Comparison of ENCODE assay signal across 15 cellular contexts in genomic region chr18:54852780-54853675, GRCh38. TPM values are rescaled to one million over a fixed set of nuclear protein-coding genes. Genes with fewer than 3 reads are reported as not detected.
DNase-seq lines count a peak whose midpoint lies in the region; ATAC-seq lines count a peak whose summit lies in the region.
"Had no signal": no experiment of that assay in that cellular context is flagged by ENCODE, and none has a peak within 500 bp of the region (broad histone marks: within the 10 kb centered on the region; RNA-seq: fewer than 3 reads in every experiment).

No MANE protein-coding gene starts in this region.

- H3K4me1 Mint-ChIP-seq in activated naive CD8-positive, alpha-beta T cell treated with anti-CD3 and anti-CD28 coated beads, Interleukin-2, amount 10 ng/mL, durations not matched to agents 7 days and 5 days, result peaks cover 5% of the 10 kb centered on the region
- peaks cover 6% of the 10 kb centered on the region for H3K4me1 Mint-ChIP-seq in activated naive CD8-positive, alpha-beta T cell treated with anti-CD3 and anti-CD28 coated beads for 36 hours
- H3K4me1 Mint-ChIP-seq: activated B cell treated with CpG ODN at 0.5 μM for 24 hours had no signal

- no peaks in the 10 kb centered on the region for H3K27me3 ChIP-seq in skeletal muscle satellite cell (ENCODE audit: control insufficient read depth, insufficient read depth, low read length)
- H3K27me3 ChIP-seq: upper lobe of left lung had no signal

- no peak for ATAC-seq in activated naive CD8-positive, alpha-beta T cell treated with anti-CD3 and anti-CD28 coated beads, Interleukin-2, amount 10 ng/mL, durations not matched to agents 7 days and 5 days (ENCODE audit: low read depth)
- ATAC-seq in HG03571 (IDR thresholded peaks at IDR 0.05; ENCODE audit: unreplicated experiment), result no peak
- no peak for ATAC-seq in HG02759 (IDR thresholded peaks at IDR 0.05; ENCODE audit: unreplicated experiment)

- H3K9me3 Mint-ChIP-seq in activated naive CD8-positive, alpha-beta T cell treated with anti-CD3 and anti-CD28 coated beads, Interleukin-2, amount 10 ng/mL, durations not matched to agents 7 days and 5 days, result peaks cover 1% of the 10 kb centered on the region
- H3K9me3 Mint-ChIP-seq in activated naive CD8-positive, alpha-beta T cell treated with anti-CD3 and anti-CD28 coated beads for 36 hours, result no peaks in the 10 kb centered on the region
- H3K9me3 Mint-ChIP-seq: activated B cell treated with CpG ODN at 0.5 μM for 24 hours had no signal

- no peaks in the 10 kb centered on the region for H3K36me3 Mint-ChIP-seq in activated naive CD8-positive, alpha-beta T cell treated with anti-CD3 and anti-CD28 coated beads, Interleukin-2, amount 10 ng/mL, durations not matched to agents 7 days and 5 days
- no peaks in the 10 kb centered on the region for H3K36me3 Mint-ChIP-seq in activated naive CD8-positive, alpha-beta T cell treated with anti-CD3 and anti-CD28 coated beads for 36 hours

- no peak overlapping the region for H3K27ac Mint-ChIP-seq in activated naive CD8-positive, alpha-beta T cell treated with anti-CD3 and anti-CD28 coated beads, Interleukin-2, amount 10 ng/mL, durations not matched to agents 7 days and 5 days
- no peak overlapping the region for H3K27ac Mint-ChIP-seq in activated naive CD8-positive, alpha-beta T cell treated with anti-CD3 and anti-CD28 coated beads for 36 hours
- H3K27ac Mint-ChIP-seq: activated B cell treated with CpG ODN at 0.5 μM for 24 hours had no signal

- no peak overlapping the region for H3K4me3 ChIP-seq in skeletal muscle satellite cell (ENCODE audit: low read length)
- H3K4me3 ChIP-seq: upper lobe of left lung had no signal

- no peak overlapping the region for H3K9ac ChIP-seq in skeletal muscle satellite cell (ENCODE audit: low read depth, low read length)

- no peaks in the 10 kb centered on the region for H3K9me3 ChIP-seq in skeletal muscle satellite cell (replicated peaks; ENCODE audit: low read length)
- H3K9me3 ChIP-seq: upper lobe of left lung had no signal

- POLR2A ChIA-PET in activated naive CD8-positive, alpha-beta T cell treated with anti-CD3 and anti-CD28 coated beads, Interleukin-2, amount 10 ng/mL, durations not matched to agents 7 days and 5 days (lab: Charles Lee), result no interaction called here

- H3K4me3 Mint-ChIP-seq in activated naive CD8-positive, alpha-beta T cell treated with anti-CD3 and anti-CD28 coated beads, Interleukin-2, amount 10 ng/mL, durations not matched to agents 7 days and 5 days, result peak overlapping the region; percentile 7
- H3K4me3 Mint-ChIP-seq in activated naive CD8-positive, alpha-beta T cell treated with anti-CD3 and anti-CD28 coated beads for 36 hours, result no peak overlapping the region
- H3K4me3 Mint-ChIP-seq: activated B cell treated with CpG ODN at 0.5 μM for 24 hours had no signal

- no peak for DNase-seq in activated naive CD8-positive, alpha-beta T cell treated with anti-CD3 and anti-CD28 coated beads, Interleukin-2, amount 10 ng/mL, durations not matched to agents 7 days and 5 days
- DNase-seq in activated naive CD8-positive, alpha-beta T cell treated with anti-CD3 and anti-CD28 coated beads for 36 hours, result no peak
- DNase-seq in NOMO-1 treated with dmso at 0.1 percent for 144 hours (lab: John Stamatoyannopoulos, UW; ENCODE audit: unreplicated experiment) (peak; percentile 30), astrocyte of the hippocampus (ENCODE audit: low read depth, low spot score) (peak; percentile 3)
- DNase-seq in activated CD4-positive, CD25-positive, alpha-beta regulatory T cell treated with anti-CD3 and anti-CD28 coated beads, Interleukin-2, amount 50 U/mL, for 72 hours, result no peak
- DNase-seq: activated B cell treated with CpG ODN at 0.5 μM for 24 hours; glutamatergic neuron; NCI-H1930; NCI-H526 treated with DMSO at 0.1 percent for 48 hours; SIG-M5; stimulated activated CD4-positive, alpha-beta T cell treated with anti-CD3 and anti-CD28 coated beads, Interleukin-2, amount 100 ng/mL, for 24 hours; upper lobe of left lung had no signal

- peak overlapping the region; percentile 4 for H3K4me2 ChIP-seq in skeletal muscle satellite cell (ENCODE audit: low read length)

- H3K36me3 ChIP-seq in skeletal muscle satellite cell (ENCODE audit: insufficient read depth, low read length), result no peaks in the 10 kb centered on the region
- H3K36me3 ChIP-seq: upper lobe of left lung had no signal

- H3K4me1 ChIP-seq in skeletal muscle satellite cell (ENCODE audit: control insufficient read depth, insufficient read depth, low read length), result peaks cover 2% of the 10 kb centered on the region

- peaks cover 18% of the 10 kb centered on the region for H3K27me3 Mint-ChIP-seq in activated naive CD8-positive, alpha-beta T cell treated with anti-CD3 and anti-CD28 coated beads, Interleukin-2, amount 10 ng/mL, durations not matched to agents 7 days and 5 days
- no peaks in the 10 kb centered on the region for H3K27me3 Mint-ChIP-seq in activated naive CD8-positive, alpha-beta T cell treated with anti-CD3 and anti-CD28 coated beads for 36 hours

RNA-seq across cellular contexts. Expression of gene RAB27B, which starts 24.8 kb away (rescaled TPM):
- 1 to 10 TPM; 1.4 to 1.7 TPM for total RNA-seq in activated naive CD8-positive, alpha-beta T cell treated with anti-CD3 and anti-CD28 coated beads, Interleukin-2, amount 10 ng/mL, durations not matched to agents 7 days and 5 days
- not detected for total RNA-seq in activated naive CD8-positive, alpha-beta T cell treated with anti-CD3 and anti-CD28 coated beads for 36 hours
- total RNA-seq in skeletal muscle satellite cell (2012; rRNA removed), result 8.5 and 34.2 TPM in 2 replicates

Comparison
In these comparisons a context has a peak if more than half of its experiments do, and no peak if none do; other contexts are left out.
1. DNase-seq: peak in NOMO-1 treated with dmso at 0.1 percent for 144 hours (single experiment) and astrocyte of the hippocampus (single experiment); none in activated naive CD8-positive, alpha-beta T cell treated with anti-CD3 and anti-CD28 coated beads, Interleukin-2, amount 10 ng/mL, durations not matched to agents 7 days and 5 days (single experiment), activated naive CD8-positive, alpha-beta T cell treated with anti-CD3 and anti-CD28 coated beads for 36 hours (single experiment) and activated CD4-positive, CD25-positive, alpha-beta regulatory T cell treated with anti-CD3 and anti-CD28 coated beads, Interleukin-2, amount 50 U/mL, for 72 hours (single experiment).